ENCODE assay signal across 26 cellular contexts in genomic region chr11:121833970-121834369, GRCh38.
"Had no signal": no experiment of that assay in that cellular context is flagged by ENCODE, and none has a peak within 500 bp of the region (broad histone marks: within the 10 kb centered on the region; RNA-seq: fewer than 3 reads in every experiment).

No MANE protein-coding gene starts in this region.

- H3K27me3 ChIP-seq: colonic mucosa, dorsolateral prefrontal cortex, esophagus muscularis mucosa, esophagus squamous epithelium, foreskin keratinocyte, gastrocnemius medialis, gastroesophageal sphincter, heart left ventricle, heart right ventricle, hepatocyte had no signal

- ATAC-seq: effector memory CD8-positive, alpha-beta T cell; esophagus mucosa; foreskin keratinocyte; gastrocnemius medialis; gastroesophageal sphincter; heart left ventricle; heart right ventricle had no signal

- FAIRE-seq: colon had no signal

- H3K4me1 ChIP-seq: colonic mucosa, esophagus squamous epithelium, foreskin keratinocyte, gastrocnemius medialis had no signal

- H3K4me1 Mint-ChIP-seq: endodermal cell had no signal

- H3K27ac Mint-ChIP-seq: dendritic cell treated with granulocyte-macrophage colony-stimulating factor and Interleukin-4, amounts not matched to agents 40 ng/mL and 50 ng/mL, for 4 days; effector memory CD8-positive, alpha-beta T cell; endodermal cell had no signal

- H3K79me2 ChIP-seq: hepatocyte had no signal

- H3K27me3 Mint-ChIP-seq: effector memory CD8-positive, alpha-beta T cell had no signal

- DNase-seq: colonic mucosa; cortex of kidney; dorsolateral prefrontal cortex; effector CD4-positive, alpha-beta T cell; effector CD8-positive, alpha-beta T cell; effector memory CD4-positive, alpha-beta T cell; effector memory CD8-positive, alpha-beta T cell; endodermal cell; erythroblast; esophagus squamous epithelium; foreskin fibroblast; foreskin keratinocyte; foreskin melanocyte; gastrocnemius medialis; glutamatergic neuron; head of caudate nucleus; heart left ventricle; heart right ventricle had no signal

- H3K4me3 ChIP-seq: colonic mucosa, coronary artery, dorsolateral prefrontal cortex, esophagus muscularis mucosa, esophagus squamous epithelium, gastrocnemius medialis, gastroesophageal sphincter, heart left ventricle, heart right ventricle, hepatocyte had no signal

- H3K9me3 ChIP-seq: colonic mucosa had no signal

- H3K4me2 ChIP-seq: hepatocyte had no signal

- H3K27ac ChIP-seq: colonic mucosa, coronary artery, dorsolateral prefrontal cortex, epithelial cell of prostate, esophagus muscularis mucosa, esophagus squamous epithelium, foreskin keratinocyte, gastrocnemius medialis, gastroesophageal sphincter, heart left ventricle, heart right ventricle, hepatocyte had no signal

- H3K4me3 Mint-ChIP-seq: dendritic cell treated with granulocyte-macrophage colony-stimulating factor and Interleukin-4, amounts not matched to agents 40 ng/mL and 50 ng/mL, for 4 days; effector memory CD8-positive, alpha-beta T cell; endodermal cell had no signal

- H3K36me3 ChIP-seq: colonic mucosa, esophagus muscularis mucosa, esophagus squamous epithelium, gastrocnemius medialis, gastroesophageal sphincter, heart left ventricle, heart right ventricle had no signal

- H2AFZ ChIP-seq: hepatocyte had no signal
